In the genomic region with DNA sequence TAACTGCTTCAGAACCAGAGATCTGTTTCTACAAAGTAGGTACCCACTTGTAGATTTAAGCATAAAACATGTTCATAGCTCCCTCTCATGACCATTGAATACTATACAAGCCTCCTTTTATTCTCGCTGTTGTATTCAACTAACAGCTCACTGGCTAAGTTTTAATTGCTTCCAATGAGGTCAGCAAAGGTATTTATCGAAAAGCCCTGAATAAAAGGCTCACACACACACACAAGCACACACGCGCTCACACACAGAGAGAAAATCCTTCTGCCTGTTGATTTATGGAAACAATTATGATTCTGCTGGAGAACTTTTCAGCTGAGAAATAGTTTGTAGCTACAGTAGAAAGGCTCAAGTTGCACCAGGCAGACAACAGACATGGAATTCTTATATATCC, we compare ENCODE assay signal across 11 cellular contexts. TPM values are rescaled to one million over a fixed set of nuclear protein-coding genes. Genes with fewer than 3 reads are reported as not detected.
DNase-seq lines count a peak whose midpoint lies in the region; ATAC-seq and TF ChIP-seq lines count a peak whose summit lies in the region.
"Had no signal": no experiment of that assay in that cellular context is flagged by ENCODE, and none has a peak within 500 bp of the region (broad histone marks: within the 10 kb centered on the region; RNA-seq: fewer than 3 reads in every experiment).

A gene with protein sequence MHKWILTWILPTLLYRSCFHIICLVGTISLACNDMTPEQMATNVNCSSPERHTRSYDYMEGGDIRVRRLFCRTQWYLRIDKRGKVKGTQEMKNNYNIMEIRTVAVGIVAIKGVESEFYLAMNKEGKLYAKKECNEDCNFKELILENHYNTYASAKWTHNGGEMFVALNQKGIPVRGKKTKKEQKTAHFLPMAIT (plus strand): TSS at position 222 of the 400 bp plus-strand sequence. CDS start 1,056 bp downstream, outside the sequence.

- H3K4me1 ChIP-seq in duodenal mucosa (ENCODE audit: control insufficient read depth in 1 of 2, insufficient read depth in 2 of 2, low read length in 2 of 2) (no peaks in the 10 kb centered on the region), mucosa of rectum (ENCODE audit: control insufficient read depth in 2 of 2, insufficient read depth in 2 of 2, low read length in 2 of 2) (no peaks in the 10 kb centered on the region), uterus (no peaks in the 10 kb centered on the region)
- H3K4me1 ChIP-seq: BLaER1 treated with 17β-estradiol and CSF1 and Interleukin-3, amounts not matched to agents 10 nM and 100 nM had no signal

- no peak for DNase-seq in activated naive CD4-positive, alpha-beta T cell treated with anti-CD3 and anti-CD28 coated beads, Interleukin-2, amount 50 U/mL, for 72 hours (ENCODE audit: low spot score in 2 of 2)
- no peak for DNase-seq in activated naive CD4-positive, alpha-beta T cell treated with anti-CD3 and anti-CD28 coated beads for 36 hours
- DNase-seq in uterus: peak; percentile 26 to 45
- DNase-seq in H4 (ENCODE audit: low spot score): no peak
- DNase-seq in activated T-cell treated with anti-CD3 and anti-CD28 coated beads, Interleukin-2, amount 50 U/mL, for 72 hours: no peak
- DNase-seq: activated T-cell treated with anti-CD3 and anti-CD28 coated beads, Interleukin-2, amount 50 U/mL, for 4 hours; naive thymus-derived CD8-positive, alpha-beta T cell had no signal

- H3K9me3 Mint-ChIP-seq in activated naive CD4-positive, alpha-beta T cell treated with anti-CD3 and anti-CD28 coated beads, Interleukin-2, amount 50 U/mL, for 72 hours: no peaks in the 10 kb centered on the region
- H3K9me3 Mint-ChIP-seq in activated naive CD4-positive, alpha-beta T cell treated with anti-CD3 and anti-CD28 coated beads for 36 hours: no peaks in the 10 kb centered on the region
- H3K9me3 Mint-ChIP-seq in activated T-cell treated with anti-CD3 and anti-CD28 coated beads, Interleukin-2, amount 50 U/mL, for 72 hours: no peaks in the 10 kb centered on the region
- H3K9me3 Mint-ChIP-seq: activated T-cell treated with anti-CD3 and anti-CD28 coated beads, Interleukin-2, amount 50 U/mL, for 4 hours; naive thymus-derived CD8-positive, alpha-beta T cell had no signal

- no peaks in the 10 kb centered on the region for H3K36me3 ChIP-seq in duodenal mucosa (ENCODE audit: control insufficient read depth in 1 of 2, insufficient read depth in 2 of 2, low read length in 2 of 2)
- no peaks in the 10 kb centered on the region for H3K36me3 ChIP-seq in mucosa of rectum (ENCODE audit: control insufficient read depth in 2 of 2, insufficient read depth in 2 of 2, low read length in 2 of 2)
- no peaks in the 10 kb centered on the region for H3K36me3 ChIP-seq in uterus
- H3K36me3 ChIP-seq: BLaER1 treated with 17β-estradiol and CSF1 and Interleukin-3, amounts not matched to agents 10 nM and 100 nM had no signal

- H3K4me3 Mint-ChIP-seq in activated naive CD4-positive, alpha-beta T cell treated with anti-CD3 and anti-CD28 coated beads for 36 hours: no peak within 1 kb of the TSS
- H3K4me3 Mint-ChIP-seq in activated T-cell treated with anti-CD3 and anti-CD28 coated beads, Interleukin-2, amount 50 U/mL, for 72 hours: peak within 1 kb of the TSS in 1 of 2 donors; percentile 29
- H3K4me3 Mint-ChIP-seq: activated T-cell treated with anti-CD3 and anti-CD28 coated beads, Interleukin-2, amount 50 U/mL, for 4 hours had no signal

- peak within 1 kb of the TSS; percentile 23 to 77 for H3K27ac Mint-ChIP-seq in activated naive CD4-positive, alpha-beta T cell treated with anti-CD3 and anti-CD28 coated beads, Interleukin-2, amount 50 U/mL, for 72 hours
- no peak within 1 kb of the TSS for H3K27ac Mint-ChIP-seq in activated naive CD4-positive, alpha-beta T cell treated with anti-CD3 and anti-CD28 coated beads for 36 hours
- H3K27ac Mint-ChIP-seq in activated T-cell treated with anti-CD3 and anti-CD28 coated beads, Interleukin-2, amount 50 U/mL, for 72 hours: no peak within 1 kb of the TSS

- intact Hi-C loops in activated naive CD4-positive, alpha-beta T cell treated with anti-CD3 and anti-CD28 coated beads for 36 hours (cut with micrococcal nuclease): loop anchor here (2.0 to 5.0 kb wide), 3 partner anchors 276 to 1064 kb away; no protein-coding TSS in a partner anchor
- intact Hi-C loops in uterus (cut with DNase I; ENCODE audit: low total_unique reads): no loop called here

- H3K9me3 ChIP-seq in duodenal mucosa (ENCODE audit: control insufficient read depth in 1 of 2, low read length in 2 of 2): no peaks in the 10 kb centered on the region
- H3K9me3 ChIP-seq in mucosa of rectum (ENCODE audit: control insufficient read depth in 2 of 2, low read length in 2 of 2): no peaks in the 10 kb centered on the region
- H3K9me3 ChIP-seq in uterus: no peaks in the 10 kb centered on the region
- H3K9me3 ChIP-seq: BLaER1 treated with 17β-estradiol and CSF1 and Interleukin-3, amounts not matched to agents 10 nM and 100 nM had no signal

- H3K9ac ChIP-seq in duodenal mucosa (ENCODE audit: low read depth in 1 of 2, low read length in 2 of 2): peak within 1 kb of the TSS in 1 of 2 donors; percentile 37
- H3K9ac ChIP-seq in mucosa of rectum (ENCODE audit: low read depth in 1 of 2, low read length in 2 of 2): peak within 1 kb of the TSS; percentile 5 to 64
- H3K9ac ChIP-seq: BLaER1 treated with 17β-estradiol and CSF1 and Interleukin-3, amounts not matched to agents 10 nM and 100 nM had no signal

- H3K4me3 ChIP-seq in duodenal mucosa (ENCODE audit: low read depth in 1 of 2, low read length in 2 of 2) (peak within 1 kb of the TSS; percentile 44 to 46), mucosa of rectum (ENCODE audit: low read length in 2 of 2) (peak within 1 kb of the TSS; percentile 51 to 63), uterus (peak within 1 kb of the TSS; percentile 45 to 46)
- H3K4me3 ChIP-seq: BLaER1 treated with 17β-estradiol and CSF1 and Interleukin-3, amounts not matched to agents 10 nM and 100 nM had no signal

- H3K4me1 Mint-ChIP-seq in activated naive CD4-positive, alpha-beta T cell treated with anti-CD3 and anti-CD28 coated beads for 36 hours (ENCODE audit: low read depth): peaks cover 4% of the 10 kb centered on the region
- no peaks in the 10 kb centered on the region for H3K4me1 Mint-ChIP-seq in activated T-cell treated with anti-CD3 and anti-CD28 coated beads, Interleukin-2, amount 50 U/mL, for 72 hours (ENCODE audit: low read depth)

- CTCF ChIA-PET in activated naive CD4-positive, alpha-beta T cell treated with anti-CD3 and anti-CD28 coated beads for 36 hours (lab: Charles Lee): interaction anchor here (1.0 to 3.1 kb wide), 10 partner anchors 9 to 722 kb away, joined by 3 to 31 read pairs (median 3); no protein-coding TSS in a partner anchor

- no peaks in the 10 kb centered on the region for H3K27me3 ChIP-seq in duodenal mucosa (ENCODE audit: control insufficient read depth in 1 of 2, insufficient read depth in 2 of 2, low read length in 2 of 2)
- no peaks in the 10 kb centered on the region for H3K27me3 ChIP-seq in mucosa of rectum (ENCODE audit: control insufficient read depth in 2 of 2, insufficient read depth in 2 of 2, low read length in 2 of 2)
- no peaks in the 10 kb centered on the region for H3K27me3 ChIP-seq in uterus
- H3K27me3 ChIP-seq: BLaER1 treated with 17β-estradiol and CSF1 and Interleukin-3, amounts not matched to agents 10 nM and 100 nM had no signal

- TF ChIP-seq CTCF in uterus (IDR thresholded peaks at IDR 0.05): peak in 1 of 4 experiments; percentile 14

- H3K27me3 Mint-ChIP-seq in activated naive CD4-positive, alpha-beta T cell treated with anti-CD3 and anti-CD28 coated beads for 36 hours (ENCODE audit: low read depth): no peaks in the 10 kb centered on the region
- no peaks in the 10 kb centered on the region for H3K27me3 Mint-ChIP-seq in activated T-cell treated with anti-CD3 and anti-CD28 coated beads, Interleukin-2, amount 50 U/mL, for 72 hours (ENCODE audit: low read depth)
- H3K27me3 Mint-ChIP-seq: naive thymus-derived CD8-positive, alpha-beta T cell had no signal

- peak in 1 of 2 donors; percentile 41 for TF ChIP-seq POLR2A in uterus (IDR thresholded peaks at IDR 0.05)

- ATAC-seq in activated naive CD4-positive, alpha-beta T cell treated with anti-CD3 and anti-CD28 coated beads, Interleukin-2, amount 50 U/mL, for 72 hours: no peak
- no peak for ATAC-seq in GM18520 (IDR thresholded peaks at IDR 0.05; ENCODE audit: unreplicated experiment)
- no peak for ATAC-seq in activated T-cell treated with anti-CD3 and anti-CD28 coated beads, Interleukin-2, amount 50 U/mL, for 72 hours (replicated peaks in 1 of 2)
- ATAC-seq: activated T-cell treated with anti-CD3 and anti-CD28 coated beads, Interleukin-2, amount 50 U/mL, for 4 hours; naive thymus-derived CD8-positive, alpha-beta T cell had no signal

- no peaks in the 10 kb centered on the region for H3K36me3 Mint-ChIP-seq in activated naive CD4-positive, alpha-beta T cell treated with anti-CD3 and anti-CD28 coated beads, Interleukin-2, amount 50 U/mL, for 72 hours
- no peaks in the 10 kb centered on the region for H3K36me3 Mint-ChIP-seq in activated naive CD4-positive, alpha-beta T cell treated with anti-CD3 and anti-CD28 coated beads for 36 hours (ENCODE audit: low read depth)
- no peaks in the 10 kb centered on the region for H3K36me3 Mint-ChIP-seq in activated T-cell treated with anti-CD3 and anti-CD28 coated beads, Interleukin-2, amount 50 U/mL, for 72 hours (ENCODE audit: insufficient read depth in 2 of 2)
- H3K36me3 Mint-ChIP-seq: naive thymus-derived CD8-positive, alpha-beta T cell had no signal

- H3K27ac ChIP-seq in duodenal mucosa (ENCODE audit: low read depth, low read length): no peak within 1 kb of the TSS
- H3K27ac ChIP-seq in mucosa of rectum (ENCODE audit: low read depth in 2 of 2, low read length in 2 of 2): peak within 1 kb of the TSS; percentile 12 to 73
- H3K27ac ChIP-seq in uterus: peak within 1 kb of the TSS; percentile 75 to 85
- H3K27ac ChIP-seq: BLaER1 treated with 17β-estradiol and CSF1 and Interleukin-3, amounts not matched to agents 10 nM and 100 nM had no signal

RNA-seq across cellular contexts. Expression of the gene that starts here (rescaled TPM):
- total RNA-seq in activated naive CD4-positive, alpha-beta T cell treated with anti-CD3 and anti-CD28 coated beads, Interleukin-2, amount 50 U/mL, for 72 hours: not detected
- total RNA-seq in activated naive CD4-positive, alpha-beta T cell treated with anti-CD3 and anti-CD28 coated beads for 36 hours: not detected
- 100 to 1,000 TPM in 2 of 4 donors, 10 to 100 TPM in 2; 57.6 to 137 (median 102) TPM for total RNA-seq in uterus
- total RNA-seq in H4 (2014; rRNA removed; shearing (Covaris generic)): 3.6 and 8.2 TPM in 2 replicates
- total RNA-seq in activated T-cell treated with anti-CD3 and anti-CD28 coated beads, Interleukin-2, amount 50 U/mL, for 72 hours: not detected

Comparison
In these comparisons a context has a peak if more than half of its experiments do, and no peak if none do; other contexts are left out.
1. H3K27ac Mint-ChIP-seq: peak in activated naive CD4-positive, alpha-beta T cell treated with anti-CD3 and anti-CD28 coated beads, Interleukin-2, amount 50 U/mL, for 72 hours (2 of 2); none in activated naive CD4-positive, alpha-beta T cell treated with anti-CD3 and anti-CD28 coated beads for 36 hours (single experiment) and activated T-cell treated with anti-CD3 and anti-CD28 coated beads, Interleukin-2, amount 50 U/mL, for 72 hours (single experiment).
2. DNase-seq: peak in uterus (2 of 2); none in activated naive CD4-positive, alpha-beta T cell treated with anti-CD3 and anti-CD28 coated beads, Interleukin-2, amount 50 U/mL, for 72 hours (0 of 2), activated naive CD4-positive, alpha-beta T cell treated with anti-CD3 and anti-CD28 coated beads for 36 hours (single experiment), H4 (single experiment) and activated T-cell treated with anti-CD3 and anti-CD28 coated beads, Interleukin-2, amount 50 U/mL, for 72 hours (0 of 2).
3. Peak in every context shown above with its lines, with median percentiles within 50 percentile points of each other: H3K4me3 ChIP-seq.